In genomic region chr5:56279979-56280378, GRCh38 we compare ENCODE assay signal across 11 cellular contexts. TPM values are rescaled to one million over a fixed set of nuclear protein-coding genes. Genes with fewer than 3 reads are reported as not detected.
DNase-seq lines count a peak whose midpoint lies in the region; ATAC-seq and TF ChIP-seq lines count a peak whose summit lies in the region.
"Had no signal": no experiment of that assay in that cellular context is flagged by ENCODE, and none has a peak within 500 bp of the region (broad histone marks: within the 10 kb centered on the region; RNA-seq: fewer than 3 reads in every experiment).

No MANE protein-coding gene starts in this region.

- H3K36me3 ChIP-seq in SK-N-SH (replicated peaks in 1 of 2; ENCODE audit: control insufficient read depth in 1 of 2, insufficient read depth in 2 of 2, low read length in 1 of 2): no peaks in the 10 kb centered on the region

- peak overlapping the region in 1 of 2 experiments; percentile 84; a peak in 3 of 4 replicates for H3K27ac ChIP-seq in SK-N-SH (ENCODE audit: low read depth in 2 of 2, low read length in 1 of 2)

- no peak overlapping the region for H3K4me3 ChIP-seq in SK-N-SH (ENCODE audit: low read depth in 2 of 2, low read length in 1 of 2)
- no peak overlapping the region for H3K4me3 ChIP-seq in foreskin fibroblast (ENCODE audit: low read depth in 1 of 2, low read length in 2 of 2)

- TF ChIP-seq RAD21 in SK-N-SH (IDR thresholded peaks at IDR 0.05; ENCODE audit: low read length): no peak

- H3K9me3 ChIP-seq in SK-N-SH: no peaks in the 10 kb centered on the region

- H2AFZ ChIP-seq in SK-N-SH (ENCODE audit: low read depth): no peak overlapping the region

- no peaks in the 10 kb centered on the region for H4K20me1 ChIP-seq in SK-N-SH (ENCODE audit: insufficient read depth)

- POLR2A ChIA-PET in SK-N-SH (lab: Yijun Ruan, JAX): no interaction called here

- TF ChIP-seq CTCF in SK-N-SH (IDR thresholded peaks at IDR 0.05): no peak
- no peak for TF ChIP-seq CTCF in foreskin fibroblast (IDR thresholded peaks at IDR 0.05; ENCODE audit: low read depth, low read length)

- no peak overlapping the region for H3K27ac Mint-ChIP-seq in activated naive CD4-positive, alpha-beta T cell treated with anti-CD3 and anti-CD28 coated beads, Interleukin-2, amount 50 U/mL, for 72 hours
- H3K27ac Mint-ChIP-seq: type B pancreatic cell had no signal

- CTCF ChIA-PET in SK-N-SH (lab: Yijun Ruan, JAX): interaction anchor here (1.0 to 1.8 kb wide), 2 partner anchors 9 to 576 kb away, joined by 3 to 6 read pairs; no protein-coding TSS in a partner anchor

- H3K4me2 ChIP-seq in SK-N-SH: peak overlapping the region; percentile 27; the same call in 1 of the 2 replicates

- peaks cover 22% of the 10 kb centered on the region for H3F3A ChIP-seq in SK-N-SH (replicated peaks; ENCODE audit: insufficient read depth)

- ATAC-seq in activated naive CD4-positive, alpha-beta T cell treated with anti-CD3 and anti-CD28 coated beads, Interleukin-2, amount 50 U/mL, for 72 hours: no peak
- no peak for ATAC-seq in GM19023 (IDR thresholded peaks at IDR 0.05; ENCODE audit: unreplicated experiment)

- peak overlapping the region; percentile 36; the same call in 1 of the 2 replicates for H3K9ac ChIP-seq in SK-N-SH

- H3K4me1 ChIP-seq in SK-N-SH (ENCODE audit: control insufficient read depth in 1 of 2, insufficient read depth in 2 of 2, low read depth in 1 of 2, low read length in 1 of 2): peaks cover 23 to 35% of the 10 kb centered on the region in 2 experiments

- no peaks in the 10 kb centered on the region for H3K9me3 Mint-ChIP-seq in activated naive CD4-positive, alpha-beta T cell treated with anti-CD3 and anti-CD28 coated beads, Interleukin-2, amount 50 U/mL, for 72 hours

- no peaks in the 10 kb centered on the region for H3K79me2 ChIP-seq in SK-N-SH (ENCODE audit: insufficient read depth)

- WGBS in SK-N-SH (ENCODE audit: low lambda C conversion rate): 41% methylated on average over 2 of the region's 2 CpGs

- no peaks in the 10 kb centered on the region for H3K27me3 ChIP-seq in SK-N-SH (ENCODE audit: insufficient read depth)

- DNase-seq in H4 (ENCODE audit: low spot score) (peak; percentile 47), SK-N-SH (no peak), foreskin fibroblast (peak; percentile 71 to 74), renal cortical epithelial cell (ENCODE audit: low read depth) (peak; percentile 97), NCI-H82 (lab: John Stamatoyannopoulos, UW) (no peak)
- no peak for DNase-seq in activated naive CD4-positive, alpha-beta T cell treated with anti-CD3 and anti-CD28 coated beads, Interleukin-2, amount 50 U/mL, for 72 hours (ENCODE audit: low spot score in 2 of 2)
- DNase-seq: activated CD4-positive, alpha-beta T cell treated with anti-CD3 and anti-CD28 coated beads for 4 hours; activated effector memory CD4-positive, alpha-beta T cell treated with anti-CD3 and anti-CD28 coated beads, Interleukin-2, amount 50 U/mL, for 16 hours; SHP77 had no signal

- no peaks in the 10 kb centered on the region for H3K9me2 ChIP-seq in SK-N-SH

- H3K36me3 Mint-ChIP-seq in activated naive CD4-positive, alpha-beta T cell treated with anti-CD3 and anti-CD28 coated beads, Interleukin-2, amount 50 U/mL, for 72 hours: no peaks in the 10 kb centered on the region
- H3K36me3 Mint-ChIP-seq: type B pancreatic cell had no signal

- TF ChIP-seq EP300 in SK-N-SH (IDR thresholded peaks at IDR 0.05; ENCODE audit: borderline replicate concordance in 1 of 2, low read depth in 1 of 2, low read length in 1 of 2): peak in 1 of 2 experiments; percentile 91; a peak in 2 of 4 replicates

TF ChIP-seq in SK-N-SH, 30 proteins besides CTCF, POLR2A, EP300 and RAD21 (continues in another document):
- TF ChIP-seq FOXJ3 (CRISPR knock-in tag; IDR thresholded peaks at IDR 0.05): no peak
- no peak for TF ChIP-seq CHD2 (IDR thresholded peaks at IDR 0.05; ENCODE audit: low read length, partially characterized antibody)
- TF ChIP-seq IRF3 (IDR thresholded peaks at IDR 0.05; ENCODE audit: low read depth, low read length): no peak
- TF ChIP-seq TAF1 (IDR thresholded peaks at IDR 0.05; ENCODE audit: borderline replicate concordance, low read depth, low read length): no peak
- TF ChIP-seq YY1 (IDR thresholded peaks at IDR 0.05; ENCODE audit: low read depth): no peak
- no peak; the same call in 1 of the 2 replicates for TF ChIP-seq RXRA (IDR thresholded peaks at IDR 0.05; ENCODE audit: borderline replicate concordance, low read depth)
- TF ChIP-seq NRF1 (IDR thresholded peaks at IDR 0.05; ENCODE audit: low read depth, low read length): no peak
- peak; percentile 56; the same call in 1 of the 2 replicates for TF ChIP-seq POLR2AphosphoS5 (IDR thresholded peaks at IDR 0.05; ENCODE audit: low read depth, low read length)
- 0 out of 2 replicates have a peak, but pooled peaks have one; percentile 37 for TF ChIP-seq ZBTB33 (IDR thresholded peaks at IDR 0.05; ENCODE audit: borderline replicate concordance, low read depth)
- no peak for TF ChIP-seq EZH2phosphoT487 (IDR thresholded peaks at IDR 0.05; ENCODE audit: borderline replicate concordance, low read depth)
- TF ChIP-seq SMC3 (IDR thresholded peaks at IDR 0.05; ENCODE audit: low read depth, low read length): no peak
- TF ChIP-seq TEAD4 (IDR thresholded peaks at IDR 0.05; ENCODE audit: borderline replicate concordance, insufficient read depth): peak; percentile 87; the same call in 1 of the 2 replicates
- no peak for TF ChIP-seq SIN3A (IDR thresholded peaks at IDR 0.05; ENCODE audit: borderline replicate concordance, low read depth, low read length)
- TF ChIP-seq FOSL2 (IDR thresholded peaks at IDR 0.05; ENCODE audit: borderline replicate concordance, low read depth): peak; percentile 72; the same call in 1 of the 2 replicates
- TF ChIP-seq JUND (IDR thresholded peaks at IDR 0.05): peak; percentile 92
- TF ChIP-seq USF2 (IDR thresholded peaks at IDR 0.05; ENCODE audit: borderline replicate concordance, low read depth, low read length): no peak
- TF ChIP-seq RFX5 (IDR thresholded peaks at IDR 0.05; ENCODE audit: low read length): no peak
- TF ChIP-seq GATA2 (CRISPR knock-in tag; IDR thresholded peaks at IDR 0.05): no peak
- TF ChIP-seq TCF12 (IDR thresholded peaks at IDR 0.05): peak; percentile 87

RNA-seq across cellular contexts. Expression of gene ANKRD55, which starts 46.8 kb away (rescaled TPM):
- 0.45 and 1.2 TPM in 2 replicates for total RNA-seq in H4 (2014; rRNA removed; shearing (Covaris generic))
- not detected in 2 replicates for polyA plus RNA-seq in SK-N-SH (2012; rRNA removed)
- polyA plus RNA-seq in SK-N-SH (2012; cell fraction: cytosol; rRNA removed): 0.01 and 0.03 TPM in 2 replicates
- polyA plus RNA-seq in SK-N-SH (2012; cell fraction: nucleus; rRNA removed): not detected in 2 replicates
- total RNA-seq in renal cortical epithelial cell: not detected in 2 replicates
- total RNA-seq in activated naive CD4-positive, alpha-beta T cell treated with anti-CD3 and anti-CD28 coated beads, Interleukin-2, amount 50 U/mL, for 72 hours: 1 to 10 TPM; 3.7 to 6.4 TPM

Comparison
In these comparisons a context has a peak if more than half of its experiments do, and no peak if none do; other contexts are left out.
1. DNase-seq: peak in H4 (single experiment), foreskin fibroblast (2 of 2) and renal cortical epithelial cell (single experiment); none in SK-N-SH (single experiment), activated naive CD4-positive, alpha-beta T cell treated with anti-CD3 and anti-CD28 coated beads, Interleukin-2, amount 50 U/mL, for 72 hours (0 of 2) and NCI-H82 (single experiment).